ENCODE assay signal across 6 cellular contexts in the genomic region with DNA sequence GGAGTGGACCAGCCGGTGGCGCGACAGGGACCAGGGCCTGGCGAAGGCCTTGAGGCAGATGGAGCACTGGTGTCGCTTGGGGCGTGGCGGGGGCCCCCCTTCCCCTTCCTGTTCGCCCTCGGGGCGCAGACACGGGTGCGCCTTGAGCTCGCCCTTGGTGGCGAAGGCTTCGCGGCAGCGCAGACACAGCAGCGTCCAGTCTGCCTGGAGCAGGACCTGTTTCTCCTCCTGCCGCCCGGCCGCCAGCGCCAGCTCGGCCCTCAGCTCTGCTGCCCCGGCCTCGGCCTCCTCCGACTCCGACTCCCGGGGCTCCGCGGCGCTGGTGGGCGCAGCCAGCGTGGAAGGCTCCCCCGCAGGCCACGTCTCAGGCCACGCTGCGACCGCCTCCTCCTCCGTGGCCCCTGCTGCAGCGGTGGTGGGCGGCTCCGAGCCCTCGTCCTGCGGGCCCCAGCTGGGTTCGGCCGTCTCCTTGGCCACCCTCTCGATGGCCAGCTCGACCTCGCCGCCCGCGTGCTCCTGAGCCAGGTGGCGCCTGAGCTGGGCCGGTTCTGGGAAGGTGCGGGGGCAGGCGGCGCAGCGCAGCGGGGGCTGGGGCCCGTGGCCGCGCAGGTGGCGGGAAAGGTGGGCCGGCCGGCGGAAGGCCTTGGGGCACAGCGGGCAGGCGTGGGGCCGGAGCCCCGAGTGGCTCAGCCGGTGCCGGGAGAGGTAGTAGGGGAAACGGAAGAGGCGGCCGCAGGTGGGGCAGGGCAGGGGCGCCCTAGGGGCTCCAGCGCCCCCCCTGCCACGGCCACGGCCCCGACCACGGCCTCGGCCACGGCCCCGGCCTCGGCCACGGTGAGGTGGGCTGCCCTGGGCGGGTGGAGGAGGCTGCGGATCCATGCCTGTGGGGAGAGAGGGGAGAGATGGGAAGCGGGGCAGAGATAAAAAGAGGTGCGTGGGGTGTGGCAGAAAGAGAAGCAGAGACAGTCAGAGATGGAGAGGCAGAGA. TPM values are rescaled to one million over a fixed set of nuclear protein-coding genes. Genes with fewer than 3 reads are reported as not detected.
DNase-seq lines count a peak whose midpoint lies in the region; TF ChIP-seq lines count a peak whose summit lies in the region.

No MANE protein-coding gene starts in this region.

- TF ChIP-seq CTCF in dorsolateral prefrontal cortex (IDR thresholded peaks at IDR 0.05 in 54 of 56, conservative IDR thresholded peaks at IDR 0.05 in 2 of 56; ENCODE audit: low read depth in 1 of 56, partially characterized antibody in 56 of 56) = no peak
- no peak for TF ChIP-seq CTCF in sigmoid colon (IDR thresholded peaks at IDR 0.05)

- DNase-seq in dorsolateral prefrontal cortex (no peak), sigmoid colon (no peak), DMS 273 treated with DMSO at 0.1 percent for 48 hours (lab: John Stamatoyannopoulos, UW) (no peak), MV-4-11 (lab: John Stamatoyannopoulos, UW) (no peak), GDM1 (lab: John Stamatoyannopoulos, UW) (no peak)

- no peak for TF ChIP-seq EP300 in sigmoid colon (IDR thresholded peaks at IDR 0.05)

- H3K27ac ChIP-seq in KOPT-K1 (ENCODE audit: low read depth, low read length, poor library complexity, severe bottlenecking) = peak overlapping the region; percentile 72
- peak overlapping the region in 17 of 59 donors; percentile 91 to 99 (median 96) for H3K27ac ChIP-seq in dorsolateral prefrontal cortex
- H3K27ac ChIP-seq in sigmoid colon = peak overlapping the region in 3 of 4 donors; percentile 86 to 94 (median 89)

- peaks cover 0 to 25% (median 18%) of the 10 kb centered on the region in 4 donors for H3K4me1 ChIP-seq in sigmoid colon

- no peak for TF ChIP-seq POLR2A in sigmoid colon (IDR thresholded peaks at IDR 0.05)

- H3K36me3 ChIP-seq in KOPT-K1 (ENCODE audit: insufficient read depth, low read length) (peaks cover 12% of the 10 kb centered on the region; the same call in 1 of the 2 replicates), sigmoid colon (peaks cover 0 to 25% (median 19%) of the 10 kb centered on the region in 4 donors)

- H3K9me3 ChIP-seq in KOPT-K1 (ENCODE audit: insufficient read depth, low read length, poor library complexity, severe bottlenecking) (no peaks in the 10 kb centered on the region), sigmoid colon (no peaks in the 10 kb centered on the region)

- intact Hi-C loops in dorsolateral prefrontal cortex (cut with DNase I) = loop anchor here in 1 of 2 donors (5.0 kb wide), 1 partner anchor 62 kb away; no protein-coding TSS in a partner anchor
- intact Hi-C loops in sigmoid colon (cut with DNase I) = no loop called here

- WGBS in sigmoid colon, 2 donors = 95% methylated on average over 90 of the region's 90 CpGs

- peak overlapping the region in 52 of 59 donors; percentile 68 to 98 (median 88) for H3K4me3 ChIP-seq in dorsolateral prefrontal cortex
- H3K4me3 ChIP-seq in sigmoid colon = peak overlapping the region in 2 of 4 donors; percentile 71 to 85

- H3K27me3 ChIP-seq in dorsolateral prefrontal cortex (no peaks in the 10 kb centered on the region), sigmoid colon (no peaks in the 10 kb centered on the region)

RNA-seq across cellular contexts. Expression of gene ZNF579, which starts 1.6 kb away (rescaled TPM):
- 10 to 100 TPM in 119 of 120 experiments, 1 to 10 TPM in 1; 9.4 to 22.9 (median 15.7) TPM for total RNA-seq in dorsolateral prefrontal cortex
- 1 to 10 TPM; 1.4 to 3.0 (median 2.2) TPM for total RNA-seq in sigmoid colon
- 1 to 10 TPM in 2 of 3 donors, under 1 TPM in 1; 0.69 to 4.0 (median 1.8) TPM for polyA plus RNA-seq in sigmoid colon

RNA-seq across cellular contexts. Expression of gene FIZ1, which starts 20.3 kb away (rescaled TPM):
- 10 to 100 TPM; 18.3 to 50.0 (median 30.3) TPM for total RNA-seq in dorsolateral prefrontal cortex
- total RNA-seq in sigmoid colon = 1 to 10 TPM; 3.5 to 9.6 (median 9.1) TPM
- polyA plus RNA-seq in sigmoid colon = 1 to 10 TPM; 5.3 to 9.0 (median 7.2) TPM

RNA-seq across cellular contexts. Expression of gene ZNF524, which starts 21.0 kb away (rescaled TPM):
- 10 to 100 TPM in 117 of 120 experiments, 1 to 10 TPM in 3; 8.8 to 22.8 (median 13.8) TPM for total RNA-seq in dorsolateral prefrontal cortex
- total RNA-seq in sigmoid colon = 10 to 100 TPM; 24.5 to 37.1 (median 31.3) TPM
- polyA plus RNA-seq in sigmoid colon = 10 to 100 TPM; 44.1 to 49.2 (median 45.5) TPM

RNA-seq across cellular contexts. Expression of gene ZNF865, which starts 26.4 kb away (rescaled TPM):
- total RNA-seq in dorsolateral prefrontal cortex (10 to 100 TPM; 14.1 to 30.5 (median 19.4) TPM), sigmoid colon (1 to 10 TPM; 2.3 to 8.6 (median 3.4) TPM)
- 1 to 10 TPM; 2.4 to 9.3 (median 3.0) TPM for polyA plus RNA-seq in sigmoid colon

RNA-seq across cellular contexts. Expression of gene SBK3, which starts 33.7 kb away (rescaled TPM):
- total RNA-seq in dorsolateral prefrontal cortex (under 1 TPM in 1 of 120 experiments, not detected in 119; 0.47 TPM), sigmoid colon (under 1 TPM in 1 of 4 donors, not detected in 3; 0.36 TPM)
- under 1 TPM in 1 of 3 donors, not detected in 2; 0.23 TPM for polyA plus RNA-seq in sigmoid colon
